In genomic region chr5:30039379-30039778, GRCh38 we compare ENCODE assay signal across 29 cellular contexts.
"Had no signal": no experiment of that assay in that cellular context is flagged by ENCODE, and none has a peak within 500 bp of the region (broad histone marks: within the 10 kb centered on the region; RNA-seq: fewer than 3 reads in every experiment).

No MANE protein-coding gene starts in this region.

- H3K9me3 ChIP-seq: adrenal gland, ascending aorta, body of pancreas, breast epithelium had no signal

- H3K4me3 ChIP-seq: adrenal gland, ascending aorta, body of pancreas, breast epithelium, cardiac muscle cell had no signal

- H3K27me3 ChIP-seq: adrenal gland, ascending aorta, body of pancreas, brain microvascular endothelial cell, breast epithelium, cardiac muscle cell had no signal

- H3K27ac ChIP-seq: adrenal gland, ascending aorta, body of pancreas, brain microvascular endothelial cell, breast epithelium, cardiac muscle cell had no signal

- H3K36me3 ChIP-seq: adrenal gland, ascending aorta, brain microvascular endothelial cell, breast epithelium, cardiac muscle cell had no signal

- DNase-seq: activated effector memory CD4-positive, alpha-beta T cell treated with anti-CD3 and anti-CD28 coated beads, Interleukin-2, amount 50 U/mL, for 16 hours; activated effector memory CD4-positive, alpha-beta T cell treated with Interleukin-2 at 50 U/mL for 16 hours; activated gamma-delta T cell; activated gamma-delta T cell treated with Interleukin-2 at 50 U/mL for 16 hours; activated naive CD4-positive, alpha-beta T cell; activated naive CD4-positive, alpha-beta T cell treated with anti-CD3 and anti-CD28 coated beads for 36 hours; activated naive CD4-positive, alpha-beta T cell treated with anti-CD3 and anti-CD28 coated beads, Interleukin-2, amount 10 ng/mL, durations not matched to agents 7 days and 5 days; activated naive CD4-positive, alpha-beta T cell treated with anti-CD3 and anti-CD28 coated beads, Interleukin-2, amount 50 U/mL, for 16 hours; activated naive CD4-positive, alpha-beta T cell treated with Interleukin-2 at 50 U/mL for 16 hours; activated naive CD8-positive, alpha-beta T cell treated with anti-CD3 and anti-CD28 coated beads for 36 hours; activated naive CD8-positive, alpha-beta T cell treated with anti-CD3 and anti-CD28 coated beads, Interleukin-2, amount 10 ng/mL, durations not matched to agents 7 days and 5 days; activated naive CD8-positive, alpha-beta T cell treated with anti-CD3 and anti-CD28 coated beads, Interleukin-2, amount 50 U/mL, for 24 hours; activated T-cell treated with anti-CD3 and anti-CD28 coated beads, Interleukin-2, amount 50 U/mL, for 24 hours; activated T-cell treated with anti-CD3 and anti-CD28 coated beads, Interleukin-2, amount 50 U/mL, for 4 hours; activated T-cell treated with anti-CD3 and anti-CD28 coated beads, Interleukin-2, amount 50 U/mL, for 48 hours; activated T-cell treated with anti-CD3 and anti-CD28 coated beads, Interleukin-2, amount 50 U/mL, for 72 hours; adrenal gland; amniotic stem cell; amygdala; anterior cingulate cortex; aorta; body of pancreas; brain microvascular endothelial cell; caudate nucleus; central memory CD4-positive, alpha-beta T cell; cerebellar nuclear complex had no signal

- H3K4me1 ChIP-seq: adrenal gland, ascending aorta, body of pancreas, breast epithelium had no signal
